16 cellular contexts compared by ENCODE assay signal in the genomic region with DNA sequence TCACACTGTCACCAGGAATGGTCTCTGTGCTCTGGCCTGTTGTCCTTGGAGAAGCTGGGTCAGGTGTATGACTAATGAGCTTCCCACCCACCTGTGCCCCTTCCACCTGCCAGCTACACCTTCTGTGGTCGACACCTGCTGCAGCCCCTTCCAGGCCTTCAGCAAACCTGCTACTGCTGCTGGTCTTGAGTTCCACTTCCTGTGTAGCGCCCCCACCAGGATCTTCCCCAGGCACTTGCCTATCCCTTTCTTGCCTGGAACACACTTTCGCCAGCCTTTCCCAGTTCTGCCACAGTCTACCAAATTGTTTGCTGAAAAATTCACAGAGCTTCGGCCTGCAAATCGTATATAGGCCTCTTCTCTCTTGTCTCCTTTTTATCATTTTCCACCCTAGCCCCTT.
DNase-seq lines count a peak whose midpoint lies in the region; ATAC-seq and TF ChIP-seq lines count a peak whose summit lies in the region.
"Had no signal": no experiment of that assay in that cellular context is flagged by ENCODE, and none has a peak within 500 bp of the region (broad histone marks: within the 10 kb centered on the region; RNA-seq: fewer than 3 reads in every experiment).

No MANE protein-coding gene starts in this region.

- no peak for ATAC-seq in CD4-positive, CD25-positive, alpha-beta regulatory T cell (ENCODE audit: low read depth in 2 of 2)
- ATAC-seq in DND-41 (ENCODE audit: insufficient read depth, low read depth), result no peak
- ATAC-seq: K562 had no signal

- no peak overlapping the region for H3K27ac ChIP-seq in CD4-positive, CD25-positive, alpha-beta regulatory T cell (ENCODE audit: insufficient read depth, low read length, poor library complexity, severe bottlenecking)
- H3K27ac ChIP-seq in DND-41 (ENCODE audit: low read length), result no peak overlapping the region
- H3K27ac ChIP-seq in endodermal cell (ENCODE audit: low read depth, low read length), result no peak overlapping the region

- H3K4me1 Mint-ChIP-seq in CD4-positive, CD25-positive, alpha-beta regulatory T cell, result peaks cover 0 to 2% (median 0%) of the 10 kb centered on the region in 4 donors
- H3K4me1 Mint-ChIP-seq in endodermal cell, result peaks cover 4% of the 10 kb centered on the region

- no peak overlapping the region for H2AFZ ChIP-seq in DND-41 (ENCODE audit: low read depth, low read length)

- no peak overlapping the region for H3K4me3 Mint-ChIP-seq in CD4-positive, CD25-positive, alpha-beta regulatory T cell
- no peak overlapping the region for H3K4me3 Mint-ChIP-seq in endodermal cell
- H3K4me3 Mint-ChIP-seq: CD14-positive monocyte had no signal

- peaks cover 79% of the 10 kb centered on the region for H3K36me3 ChIP-seq in CD4-positive, CD25-positive, alpha-beta regulatory T cell (ENCODE audit: control insufficient read depth, insufficient read depth, low read length)
- H3K36me3 ChIP-seq in DND-41 (ENCODE audit: insufficient read depth, low read length), result peaks cover 77% of the 10 kb centered on the region
- H3K36me3 ChIP-seq in endodermal cell (ENCODE audit: control insufficient read depth, insufficient read depth, low read length), result no peaks in the 10 kb centered on the region

- no peaks in the 10 kb centered on the region for H3K27me3 ChIP-seq in CD4-positive, CD25-positive, alpha-beta regulatory T cell (ENCODE audit: control insufficient read depth, insufficient read depth, low read length)
- H3K27me3 ChIP-seq in DND-41 (ENCODE audit: insufficient read depth, low read length, poor library complexity), result no peaks in the 10 kb centered on the region
- H3K27me3 ChIP-seq in endodermal cell (ENCODE audit: control insufficient read depth, insufficient read depth, low read length, poor library complexity, severe bottlenecking), result no peaks in the 10 kb centered on the region

- H3K9me3 Mint-ChIP-seq in CD4-positive, CD25-positive, alpha-beta regulatory T cell, result no peaks in the 10 kb centered on the region
- no peaks in the 10 kb centered on the region for H3K9me3 Mint-ChIP-seq in endodermal cell

- H3K4me2 ChIP-seq in DND-41 (ENCODE audit: insufficient read depth, low read length), result no peak overlapping the region

- no peaks in the 10 kb centered on the region for H3K9me3 ChIP-seq in CD4-positive, CD25-positive, alpha-beta regulatory T cell (ENCODE audit: control insufficient read depth in 2 of 2, low read length in 2 of 2)
- no peaks in the 10 kb centered on the region for H3K9me3 ChIP-seq in DND-41 (ENCODE audit: insufficient read depth, low read length, severe bottlenecking)
- no peaks in the 10 kb centered on the region for H3K9me3 ChIP-seq in endodermal cell (ENCODE audit: control insufficient read depth, low read length)

- H3K4me3 ChIP-seq in CD4-positive, CD25-positive, alpha-beta regulatory T cell (ENCODE audit: low read depth, low read length), result no peak overlapping the region
- H3K4me3 ChIP-seq in DND-41 (ENCODE audit: low read depth in 1 of 2, low read length in 2 of 2) (no peak overlapping the region), endodermal cell (ENCODE audit: low read length) (no peak overlapping the region)
- H3K4me3 ChIP-seq: K562 had no signal

- 91 to 97% methylated on average over 4 to 5 of the region's 5 CpGs for WGBS in endodermal cell (ENCODE audit: insufficient coverage in 1 of 2, insufficient read length in 1 of 2), 2 experiments

- no peaks in the 10 kb centered on the region for H4K20me1 ChIP-seq in DND-41 (ENCODE audit: insufficient read depth, low read length)

- no peak overlapping the region for H3K9ac ChIP-seq in DND-41 (ENCODE audit: low read depth, low read length)
- H3K9ac ChIP-seq in endodermal cell (ENCODE audit: extremely low read depth, low read length, poor library complexity, severe bottlenecking), result no peak overlapping the region

- no peaks in the 10 kb centered on the region for H3K79me2 ChIP-seq in DND-41 (ENCODE audit: insufficient read depth, low read length)

- DNase-seq in CD4-positive, CD25-positive, alpha-beta regulatory T cell, result no peak
- peak; percentile 7 for DNase-seq in DND-41
- peak; percentile 54 for DNase-seq in NCI-H69 (lab: John Stamatoyannopoulos, UW)
- DNase-seq in endodermal cell, result peak; percentile 68
- no peak for DNase-seq in HuH-7 (ENCODE audit: low spot score)
- DNase-seq in NOMO-1 treated with dmso at 0.1 percent for 144 hours (lab: John Stamatoyannopoulos, UW; ENCODE audit: unreplicated experiment), result no peak
- no peak for DNase-seq in HPDE6-E6E7 (ENCODE audit: extremely low spot score)
- DNase-seq: H7, NCI-H1417 treated with DMSO at 0.1 percent for 48 hours, NCI-H1930, NCI-H2171, NCI-H446, NCI-H774, SW 1271 had no signal

- H3K36me3 Mint-ChIP-seq in CD4-positive, CD25-positive, alpha-beta regulatory T cell, result peaks cover 58% of the 10 kb centered on the region
- H3K36me3 Mint-ChIP-seq in endodermal cell (ENCODE audit: low read depth), result peaks cover 4% of the 10 kb centered on the region

- no peaks in the 10 kb centered on the region for H3K4me1 ChIP-seq in CD4-positive, CD25-positive, alpha-beta regulatory T cell (ENCODE audit: control insufficient read depth, insufficient read depth, low read length, poor library complexity, severe bottlenecking)
- H3K4me1 ChIP-seq in DND-41 (ENCODE audit: insufficient read depth, low read length) (no peaks in the 10 kb centered on the region), endodermal cell (ENCODE audit: control insufficient read depth, insufficient read depth, low read length) (no peaks in the 10 kb centered on the region)

- H3K27me3 Mint-ChIP-seq in CD4-positive, CD25-positive, alpha-beta regulatory T cell, result no peaks in the 10 kb centered on the region
- peaks cover 14% of the 10 kb centered on the region for H3K27me3 Mint-ChIP-seq in endodermal cell (ENCODE audit: insufficient read depth)

- TF ChIP-seq CTCF in DND-41 (IDR thresholded peaks at IDR 0.05; ENCODE audit: borderline replicate concordance, extremely low read depth, low read length, poor library complexity, severe bottlenecking) (peak; percentile 24), endodermal cell (conservative IDR thresholded peaks at IDR 0.05) (peak; percentile 62)

- H3K27ac Mint-ChIP-seq in CD4-positive, CD25-positive, alpha-beta regulatory T cell, result peak overlapping the region in 2 of 3 donors; percentile 18 to 80
- H3K27ac Mint-ChIP-seq in endodermal cell, result no peak overlapping the region

Comparison
In these comparisons a context has a peak if more than half of its experiments do, and no peak if none do; other contexts are left out.
1. DNase-seq: peak in DND-41 (single experiment), NCI-H69 (single experiment) and endodermal cell (single experiment); none in CD4-positive, CD25-positive, alpha-beta regulatory T cell (0 of 3), HuH-7 (single experiment), NOMO-1 treated with dmso at 0.1 percent for 144 hours (single experiment) and HPDE6-E6E7 (single experiment).